13 cellular contexts compared by ENCODE assay signal in the genomic region with DNA sequence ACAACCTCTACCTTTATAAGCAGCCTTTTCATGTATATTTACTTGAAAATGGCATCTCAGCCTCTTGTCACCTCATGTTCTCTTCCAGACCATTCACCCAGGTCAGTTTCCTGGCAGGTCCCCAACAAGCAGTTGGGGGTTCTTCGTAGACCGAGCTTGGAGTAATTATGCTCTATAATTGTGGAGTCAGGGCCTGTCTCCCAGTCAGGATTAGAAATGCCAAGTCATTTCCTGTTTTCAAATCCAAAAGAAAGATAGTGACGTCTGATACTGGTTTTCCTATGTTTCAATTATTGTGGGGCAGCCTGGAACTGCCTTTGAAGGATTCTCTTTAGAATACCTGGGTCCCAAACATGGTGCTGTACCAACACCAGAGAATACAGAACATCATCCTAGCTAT.
DNase-seq lines count a peak whose midpoint lies in the region; FAIRE-seq and TF ChIP-seq lines count a peak whose summit lies in the region.
"Had no signal": no experiment of that assay in that cellular context is flagged by ENCODE, and none has a peak within 500 bp of the region (broad histone marks: within the 10 kb centered on the region; RNA-seq: fewer than 3 reads in every experiment).

No MANE protein-coding gene starts in this region.

- H3K4me3 ChIP-seq in ACC112 (ENCODE audit: low read depth, low read length) (peak overlapping the region; percentile 30; the same call in 1 of the 2 replicates), ascending aorta (no peak overlapping the region), fibroblast of villous mesenchyme (ENCODE audit: low read depth, low read length) (no peak overlapping the region)
- H3K4me3 ChIP-seq: skin epidermis, suprapubic skin had no signal

- TF ChIP-seq POLR2A in H54 (IDR thresholded peaks at IDR 0.05; ENCODE audit: low read depth, low read length) = no peak

- H3K27ac ChIP-seq in ACC112 (ENCODE audit: low read depth, low read length) = peak overlapping the region; percentile 57
- H3K27ac ChIP-seq in ascending aorta = peak overlapping the region; percentile 64 to 77
- H3K27ac ChIP-seq: KMS-11, suprapubic skin had no signal

- no peaks in the 10 kb centered on the region for H3K79me2 ChIP-seq in ACC112 (ENCODE audit: control insufficient read depth, insufficient read depth, low read length, unreplicated experiment)

- DNase-seq in H54 (ENCODE audit: insufficient read length, low spot score) (no peak), ascending aorta (ENCODE audit: low spot score in 2 of 2) (no peak), fibroblast of villous mesenchyme (ENCODE audit: low read depth) (peak; percentile 37), anterior cingulate cortex (lab: John Stamatoyannopoulos, UW) (no peak), 8988T (no peak), OCI-M2 (lab: John Stamatoyannopoulos, UW; ENCODE audit: unreplicated experiment) (no peak)
- no peak for DNase-seq in stimulated activated CD8-positive, alpha-beta memory T cell treated with anti-CD3 and anti-CD28 coated beads, Interleukin-4, amount 100 ng/mL, for 48 hours
- DNase-seq: C1 segment of cervical spinal cord, left cardiac atrium had no signal

- H3K4me1 ChIP-seq in ACC112 (ENCODE audit: control insufficient read depth, insufficient read depth, low read length, unreplicated experiment) (peaks cover 20% of the 10 kb centered on the region), ascending aorta (peaks cover 3 to 32% of the 10 kb centered on the region in 2 donors)
- H3K4me1 ChIP-seq: suprapubic skin had no signal

- H2AFZ ChIP-seq in ACC112 (ENCODE audit: low read length, unreplicated experiment) = peak overlapping the region; percentile 97

- intact Hi-C loops in ascending aorta (cut with DNase I) = loop anchor here (5.0 to 10.0 kb wide), 2 partner anchors 429 to 532 kb away; partner anchors contain the start of genes ACTRT3, MECOM and TERC

- H3K27me3 ChIP-seq in ACC112 (ENCODE audit: insufficient read depth, low read length) = no peaks in the 10 kb centered on the region
- H3K27me3 ChIP-seq in ascending aorta = no peaks in the 10 kb centered on the region

- no peaks in the 10 kb centered on the region for H3K9me3 ChIP-seq in ascending aorta
- H3K9me3 ChIP-seq: suprapubic skin had no signal

- peak; percentile 55 for FAIRE-seq in H54 (lab: Jason Lieb, UNC)

- TF ChIP-seq CTCF in ascending aorta (IDR thresholded peaks at IDR 0.05) (no peak), fibroblast of villous mesenchyme (IDR thresholded peaks at IDR 0.05; ENCODE audit: insufficient read depth, low read depth, low read length) (no peak)

- H3K36me3 ChIP-seq in ACC112 (ENCODE audit: insufficient read depth, low read length) (no peaks in the 10 kb centered on the region), ascending aorta (no peaks in the 10 kb centered on the region)
- H3K36me3 ChIP-seq: suprapubic skin had no signal
